In genomic region chr16:87657621-87658192, GRCh38 we compare ENCODE assay signal across 1 cellular context.
TF ChIP-seq lines count a peak whose summit lies in the region.

No MANE protein-coding gene starts in this region.

TF ChIP-seq in A549, 52 proteins besides CTCF, POLR2A, EP300 and RAD21 (continued from another document):
- no peak for TF ChIP-seq ELK1 (IDR thresholded peaks at IDR 0.05; ENCODE audit: low read depth, low read length)
- 0 out of 2 replicates have a peak, but pooled peaks have one; percentile 16 for TF ChIP-seq MAX (IDR thresholded peaks at IDR 0.05)
- TF ChIP-seq HOXB13 (CRISPR knock-in tag; IDR thresholded peaks at IDR 0.05; ENCODE audit: low read depth): no peak
